18 cellular contexts compared by ENCODE assay signal in genomic region chr17:50050431-50051032, GRCh38. TPM values are rescaled to one million over a fixed set of nuclear protein-coding genes. Genes with fewer than 3 reads are reported as not detected.
DNase-seq lines count a peak whose midpoint lies in the region; ATAC-seq and TF ChIP-seq lines count a peak whose summit lies in the region.
"Had no signal": no experiment of that assay in that cellular context is flagged by ENCODE, and none has a peak within 500 bp of the region (broad histone marks: within the 10 kb centered on the region; RNA-seq: fewer than 3 reads in every experiment).

No MANE protein-coding gene starts in this region.

- intact Hi-C loops in breast epithelium (cut with DNase I; ENCODE audit: low total_unique reads), result no loop called here

- H3K9me3 ChIP-seq in breast epithelium (no peaks in the 10 kb centered on the region), osteoblast (ENCODE audit: low read depth, low read length) (no peaks in the 10 kb centered on the region)
- H3K9me3 ChIP-seq: esophagus muscularis mucosa had no signal

- H2AFZ ChIP-seq in osteoblast (ENCODE audit: low read length), result no peak overlapping the region

- H3K4me3 ChIP-seq in breast epithelium (no peak overlapping the region), osteoblast (ENCODE audit: insufficient read depth, low read length) (no peak overlapping the region)
- H3K4me3 ChIP-seq: esophagus muscularis mucosa had no signal

- peaks cover 55% of the 10 kb centered on the region for H3K4me1 Mint-ChIP-seq in T-helper 1 cell treated with Interleukin-12 subunit alpha and Interleukin-12 subunit beta and Interleukin-4 antibody, amounts not matched to agents 30 μg/mL and 1 μg/mL, for 36 hours (ENCODE audit: low read depth)

- no peak for TF ChIP-seq POLR2A in breast epithelium (IDR thresholded peaks at IDR 0.05)

- no peaks in the 10 kb centered on the region for H4K20me1 ChIP-seq in osteoblast (ENCODE audit: insufficient read depth, low read length)

- H3K27ac ChIP-seq in breast epithelium, result peak overlapping the region; percentile 62 to 69
- peak overlapping the region; percentile 56 for H3K27ac ChIP-seq in osteoblast (ENCODE audit: low read depth, low read length)
- H3K27ac ChIP-seq: esophagus muscularis mucosa had no signal

- no peak for ATAC-seq in GM21381 (IDR thresholded peaks at IDR 0.05; ENCODE audit: unreplicated experiment)
- no peak for ATAC-seq in GM18858 (IDR thresholded peaks at IDR 0.05; ENCODE audit: unreplicated experiment)
- ATAC-seq: left lobe of liver, right cardiac atrium had no signal

- H3K27me3 ChIP-seq in breast epithelium (no peaks in the 10 kb centered on the region), osteoblast (ENCODE audit: insufficient read depth, low read length) (no peaks in the 10 kb centered on the region)
- H3K27me3 ChIP-seq: esophagus muscularis mucosa had no signal

- peaks cover 12% of the 10 kb centered on the region for H3K79me2 ChIP-seq in osteoblast (ENCODE audit: insufficient read depth, low read length)

- H3K36me3 ChIP-seq in breast epithelium (no peaks in the 10 kb centered on the region), osteoblast (ENCODE audit: insufficient read depth, low read length) (no peaks in the 10 kb centered on the region)
- H3K36me3 ChIP-seq: esophagus muscularis mucosa had no signal

- H3K4me3 Mint-ChIP-seq in T-helper 1 cell treated with Interleukin-12 subunit alpha and Interleukin-12 subunit beta and Interleukin-4 antibody, amounts not matched to agents 30 μg/mL and 1 μg/mL, for 36 hours, result peak overlapping the region; percentile 59
- H3K4me3 Mint-ChIP-seq: nephron progenitor cell; stimulated activated naive B cell treated with anti-CD40 and anti-IgM and Interleukin-4, amounts not matched to agents 10 μg/mL and 1 μg/mL and 100 μg/mL, for 72 hours had no signal

- no peak for DNase-seq in T-helper 1 cell
- DNase-seq in M059J (ENCODE audit: low read depth), result peak; percentile 76
- no peak for DNase-seq in breast epithelium (ENCODE audit: low spot score in 2 of 2)
- peak; percentile 57 for DNase-seq in osteoblast (ENCODE audit: insufficient read length, low spot score, missing footprints)
- no peak for DNase-seq in COLO668 (lab: John Stamatoyannopoulos, UW; ENCODE audit: unreplicated experiment)
- DNase-seq: hippocampal formation, NCI-H2081, NCI-H774, nephron progenitor cell, Right ventricle myocardium superior had no signal

- H3K27me3 Mint-ChIP-seq in T-helper 1 cell treated with Interleukin-12 subunit alpha and Interleukin-12 subunit beta and Interleukin-4 antibody, amounts not matched to agents 30 μg/mL and 1 μg/mL, for 36 hours (ENCODE audit: low read depth), result no peaks in the 10 kb centered on the region

- H3K27ac Mint-ChIP-seq in T-helper 1 cell treated with Interleukin-12 subunit alpha and Interleukin-12 subunit beta and Interleukin-4 antibody, amounts not matched to agents 30 μg/mL and 1 μg/mL, for 36 hours, result peak overlapping the region; percentile 95
- H3K27ac Mint-ChIP-seq: stimulated activated naive B cell treated with anti-CD40 and anti-IgM and Interleukin-4, amounts not matched to agents 10 μg/mL and 1 μg/mL and 100 μg/mL, for 72 hours had no signal

- TF ChIP-seq CTCF in breast epithelium (IDR thresholded peaks at IDR 0.05) (no peak), osteoblast (IDR thresholded peaks at IDR 0.05; ENCODE audit: extremely low read depth, low read depth, low read length) (no peak)

- peaks cover 0 to 4% of the 10 kb centered on the region in 2 donors for H3K4me1 ChIP-seq in breast epithelium
- H3K4me1 ChIP-seq in osteoblast (ENCODE audit: insufficient read depth, low read length), result peaks cover 58% of the 10 kb centered on the region

- no peaks in the 10 kb centered on the region for H3K9me3 Mint-ChIP-seq in T-helper 1 cell treated with Interleukin-12 subunit alpha and Interleukin-12 subunit beta and Interleukin-4 antibody, amounts not matched to agents 30 μg/mL and 1 μg/mL, for 36 hours
- H3K9me3 Mint-ChIP-seq: nephron progenitor cell; stimulated activated naive B cell treated with anti-CD40 and anti-IgM and Interleukin-4, amounts not matched to agents 10 μg/mL and 1 μg/mL and 100 μg/mL, for 72 hours had no signal

- H3K36me3 Mint-ChIP-seq in T-helper 1 cell treated with Interleukin-12 subunit alpha and Interleukin-12 subunit beta and Interleukin-4 antibody, amounts not matched to agents 30 μg/mL and 1 μg/mL, for 36 hours (ENCODE audit: low read depth), result peaks cover 2% of the 10 kb centered on the region
- H3K36me3 Mint-ChIP-seq: stimulated activated naive B cell treated with anti-CD40 and anti-IgM and Interleukin-4, amounts not matched to agents 10 μg/mL and 1 μg/mL and 100 μg/mL, for 72 hours had no signal

- H3K4me2 ChIP-seq in osteoblast (ENCODE audit: insufficient read depth, low read length), result peak overlapping the region; percentile 36

RNA-seq across cellular contexts. Expression of gene ITGA3, which starts 5.4 kb away (rescaled TPM):
- total RNA-seq in M059J (2014; rRNA removed; shearing (Covaris generic)), result 365 and 711 TPM in 2 replicates
- total RNA-seq in breast epithelium (10 to 100 TPM; 10.6 to 67.6 (median 48.5) TPM), osteoblast (73.4 and 81.4 TPM in 2 replicates)

RNA-seq across cellular contexts. Expression of gene PDK2, which starts 44.6 kb away (rescaled TPM):
- 27.2 and 38.2 TPM in 2 replicates for total RNA-seq in M059J (2014; rRNA removed; shearing (Covaris generic))
- 10 to 100 TPM; 28.2 to 53.4 (median 30.5) TPM for total RNA-seq in breast epithelium
- 43.4 and 54.8 TPM in 2 replicates for total RNA-seq in osteoblast

RNA-seq across cellular contexts. Expression of gene DLX3, which starts 55.5 kb away (rescaled TPM):
- 0.15 and 0.96 TPM in 2 replicates for total RNA-seq in M059J (2014; rRNA removed; shearing (Covaris generic))
- total RNA-seq in breast epithelium, result under 1 TPM in 2 of 3 donors, not detected in 1; 0.44 to 0.98 TPM
- 0.59 and 1.1 TPM in 2 replicates for total RNA-seq in osteoblast
- total RNA-seq: A172, left lobe of liver, Right ventricle myocardium superior had no signal

Comparison
In these comparisons a context has a peak if more than half of its experiments do, and no peak if none do; other contexts are left out.
1. DNase-seq: peak in M059J (single experiment) and osteoblast (single experiment); none in T-helper 1 cell (0 of 5), breast epithelium (0 of 2) and COLO668 (single experiment).